Comparison of ENCODE assay signal across 9 cellular contexts in the genomic region with DNA sequence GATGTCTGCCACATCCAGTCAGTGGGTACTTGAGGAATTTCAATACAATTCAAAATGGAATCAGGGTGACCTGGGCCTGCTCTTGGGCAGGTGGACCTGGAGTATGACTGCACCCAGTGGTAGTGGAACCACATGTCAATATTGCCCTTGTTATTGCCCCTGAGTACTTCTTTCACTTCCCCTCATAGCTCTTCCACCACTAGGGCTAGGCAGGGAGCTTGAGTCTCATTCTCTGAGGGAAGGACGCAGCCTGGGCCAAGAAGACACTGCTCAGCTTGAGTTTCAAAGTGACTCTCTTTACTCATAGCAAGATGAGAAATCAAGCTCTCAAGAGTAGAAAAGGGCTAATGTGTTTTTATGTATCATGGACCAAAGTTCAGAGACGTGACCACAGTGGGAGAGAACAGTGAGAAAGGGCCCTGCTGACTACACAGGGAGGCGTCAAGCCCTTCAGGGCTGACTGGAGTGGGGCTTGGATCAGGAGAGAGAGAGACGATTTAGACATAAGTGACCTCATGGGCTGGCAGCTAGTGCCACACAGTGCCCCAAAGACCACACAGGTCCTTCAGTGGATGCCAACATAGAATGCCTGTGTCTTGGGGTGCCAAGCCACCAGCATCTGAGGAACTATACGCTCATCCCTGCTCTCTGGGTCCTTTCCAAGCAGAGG. TPM values are rescaled to one million over a fixed set of nuclear protein-coding genes. Genes with fewer than 3 reads are reported as not detected.
DNase-seq lines count a peak whose midpoint lies in the region; ATAC-seq and TF ChIP-seq lines count a peak whose summit lies in the region.
"Had no signal": no experiment of that assay in that cellular context is flagged by ENCODE, and none has a peak within 500 bp of the region (broad histone marks: within the 10 kb centered on the region; RNA-seq: fewer than 3 reads in every experiment).

No MANE protein-coding gene starts in this region.

- H3K4me3 ChIP-seq in upper lobe of left lung = no peak overlapping the region

- no peak overlapping the region for H3K27ac Mint-ChIP-seq in activated T-helper 17 cell treated with anti-CD3 and anti-CD28 coated beads, Interleukin-2, amount 50 U/mL, for 72 hours
- H3K27ac Mint-ChIP-seq in progenitor cell of endocrine pancreas = no peak overlapping the region

- H3K27ac ChIP-seq in upper lobe of left lung = no peak overlapping the region

- TF ChIP-seq POLR2A in upper lobe of left lung (IDR thresholded peaks at IDR 0.05) = no peak

- TF ChIP-seq EP300 in upper lobe of left lung (IDR thresholded peaks at IDR 0.05) = no peak

- in situ Hi-C loops in GM13976 (cut with MboI; ENCODE audit: low sequenced_read_pairs, unreplicated experiment) = no loop called here
- in situ Hi-C loops in G401 (cut with HindIII; ENCODE audit: low sequenced_read_pairs) = no loop called here

- no peaks in the 10 kb centered on the region for H3K27me3 Mint-ChIP-seq in activated T-helper 17 cell treated with anti-CD3 and anti-CD28 coated beads, Interleukin-2, amount 50 U/mL, for 72 hours
- no peaks in the 10 kb centered on the region for H3K27me3 Mint-ChIP-seq in progenitor cell of endocrine pancreas

- 85 to 91% methylated on average over 5 of the region's 5 CpGs for WGBS in upper lobe of left lung, 2 donors

- no peaks in the 10 kb centered on the region for H3K36me3 ChIP-seq in upper lobe of left lung

- no peak for TF ChIP-seq CTCF in GM13976 (IDR thresholded peaks at IDR 0.05; ENCODE audit: borderline replicate concordance, control extremely low read depth, extremely low read depth, insufficient read depth, missing control alignments)
- no peak for TF ChIP-seq CTCF in upper lobe of left lung (IDR thresholded peaks at IDR 0.05)
- no peak for TF ChIP-seq CTCF in progenitor cell of endocrine pancreas (IDR thresholded peaks at IDR 0.05; ENCODE audit: unreplicated experiment)

- H3K4me3 Mint-ChIP-seq in activated T-helper 17 cell treated with anti-CD3 and anti-CD28 coated beads, Interleukin-2, amount 50 U/mL, for 72 hours = no peak overlapping the region
- H3K4me3 Mint-ChIP-seq in progenitor cell of endocrine pancreas (ENCODE audit: low read depth) = no peak overlapping the region

- no peaks in the 10 kb centered on the region for H3K27me3 ChIP-seq in upper lobe of left lung

- H3K4me1 ChIP-seq in upper lobe of left lung = no peaks in the 10 kb centered on the region

- peak; percentile 63 for DNase-seq in GM13976 (ENCODE audit: low spot score)
- no peak for DNase-seq in upper lobe of left lung
- DNase-seq in progenitor cell of endocrine pancreas (ENCODE audit: low spot score, unreplicated experiment) = no peak
- no peak for DNase-seq in G401 (ENCODE audit: low spot score)
- no peak for DNase-seq in dedifferentiated amniotic fluid mesenchymal stem cell (ENCODE audit: extremely low spot score)
- DNase-seq: DND-41 had no signal

- no peaks in the 10 kb centered on the region for H3K36me3 Mint-ChIP-seq in activated T-helper 17 cell treated with anti-CD3 and anti-CD28 coated beads, Interleukin-2, amount 50 U/mL, for 72 hours (ENCODE audit: low read depth)
- no peaks in the 10 kb centered on the region for H3K36me3 Mint-ChIP-seq in progenitor cell of endocrine pancreas (ENCODE audit: insufficient read depth)

- ATAC-seq in GM19467 (IDR thresholded peaks at IDR 0.05; ENCODE audit: unreplicated experiment) (peak; percentile 70), HG03108 (IDR thresholded peaks at IDR 0.05; ENCODE audit: unreplicated experiment) (peak; percentile 73), upper lobe of left lung (ENCODE audit: low FRiP score in 2 of 2) (no peak)
- peak; percentile 59 for ATAC-seq in activated T-helper 17 cell treated with anti-CD3 and anti-CD28 coated beads, Interleukin-2, amount 50 U/mL, for 72 hours (replicated peaks)

- H3K4me1 Mint-ChIP-seq in activated T-helper 17 cell treated with anti-CD3 and anti-CD28 coated beads, Interleukin-2, amount 50 U/mL, for 72 hours = no peaks in the 10 kb centered on the region
- H3K4me1 Mint-ChIP-seq in progenitor cell of endocrine pancreas (ENCODE audit: low read depth) = no peaks in the 10 kb centered on the region

- H3K9me3 ChIP-seq in upper lobe of left lung = no peaks in the 10 kb centered on the region

- no peaks in the 10 kb centered on the region for H3K9me3 Mint-ChIP-seq in activated T-helper 17 cell treated with anti-CD3 and anti-CD28 coated beads, Interleukin-2, amount 50 U/mL, for 72 hours
- no peaks in the 10 kb centered on the region for H3K9me3 Mint-ChIP-seq in progenitor cell of endocrine pancreas (ENCODE audit: low read depth)

RNA-seq across cellular contexts. Expression of gene PTMA, which starts 12.8 kb away (rescaled TPM):
- 1,000 to 10,000 TPM; 1,439 to 1,845 TPM for total RNA-seq in activated T-helper 17 cell treated with anti-CD3 and anti-CD28 coated beads, Interleukin-2, amount 50 U/mL, for 72 hours
- total RNA-seq in upper lobe of left lung (100 to 1,000 TPM; 344 to 896 (median 663) TPM), progenitor cell of endocrine pancreas (1,066 and 1,116 TPM in 2 replicates)
- 1,275 and 1,509 TPM in 2 replicates for total RNA-seq in G401 (2014; rRNA removed; shearing (Covaris generic))

RNA-seq across cellular contexts. Expression of gene PDE6D, which starts 60.0 kb away (rescaled TPM):
- 10 to 100 TPM; 20.4 to 28.9 TPM for total RNA-seq in activated T-helper 17 cell treated with anti-CD3 and anti-CD28 coated beads, Interleukin-2, amount 50 U/mL, for 72 hours
- total RNA-seq in upper lobe of left lung = 10 to 100 TPM; 10.5 to 22.8 (median 17.4) TPM
- 21.9 and 23.3 TPM in 2 replicates for total RNA-seq in progenitor cell of endocrine pancreas
- 54.4 and 68.2 TPM in 2 replicates for total RNA-seq in G401 (2014; rRNA removed; shearing (Covaris generic))

Comparison
In these comparisons a context has a peak if more than half of its experiments do, and no peak if none do; other contexts are left out.
1. ATAC-seq: peak in GM19467 (single experiment), HG03108 (single experiment) and activated T-helper 17 cell treated with anti-CD3 and anti-CD28 coated beads, Interleukin-2, amount 50 U/mL, for 72 hours (single experiment); none in upper lobe of left lung (0 of 2).